In genomic region chr9:2559212-2560152, GRCh38 we compare ENCODE assay signal across 9 cellular contexts.
DNase-seq lines count a peak whose midpoint lies in the region; ATAC-seq and TF ChIP-seq lines count a peak whose summit lies in the region.
"Had no signal": no experiment of that assay in that cellular context is flagged by ENCODE, and none has a peak within 500 bp of the region (broad histone marks: within the 10 kb centered on the region; RNA-seq: fewer than 3 reads in every experiment).

No MANE protein-coding gene starts in this region.

- H3K27ac ChIP-seq in esophagus squamous epithelium = peak overlapping the region in 2 of 4 donors; percentile 52 to 74

- no peaks in the 10 kb centered on the region for H3K27me3 ChIP-seq in esophagus squamous epithelium

- intact Hi-C loops in esophagus squamous epithelium (cut with DNase I) = no loop called here

- WGBS in esophagus squamous epithelium, 2 donors = 54 to 65% methylated on average over 3 to 4 of the region's 5 CpGs

- H3K4me1 ChIP-seq in esophagus squamous epithelium = peaks cover 0 to 17% (median 6%) of the 10 kb centered on the region in 3 donors

- H3K9me3 ChIP-seq in esophagus squamous epithelium = no peaks in the 10 kb centered on the region

- CTCF ChIA-PET in AG04449 (lab: Yijun Ruan, JAX) = no interaction called here

- no peak overlapping the region for H3K4me3 ChIP-seq in AG04449 (ENCODE audit: low read depth, low read length)
- H3K4me3 ChIP-seq in epithelial cell of proximal tubule (ENCODE audit: low read depth, low read length) = no peak overlapping the region
- no peak overlapping the region for H3K4me3 ChIP-seq in esophagus squamous epithelium

- POLR2A ChIA-PET in AG04449 (lab: Yijun Ruan, JAX) = interaction anchor here (0.6 to 1.0 kb wide), 2 partner anchors 96 to 285 kb away, joined by 3 read pairs; partner anchors contain the start of gene PUM3

- H3K36me3 ChIP-seq in esophagus squamous epithelium = no peaks in the 10 kb centered on the region

- DNase-seq in AG04449 (ENCODE audit: low read depth, low spot score) (peak; percentile 83), NCI-H446 (lab: John Stamatoyannopoulos, UW) (peak; percentile 83 to 95), epithelial cell of proximal tubule (ENCODE audit: low read depth) (peak; percentile 53), myocyte (ENCODE audit: low read depth) (peak; percentile 91), esophagus squamous epithelium (lab: John Stamatoyannopoulos, UW) (no peak), COLO668 (lab: John Stamatoyannopoulos, UW; ENCODE audit: unreplicated experiment) (no peak)
- DNase-seq: DMS79 had no signal

- no peak for TF ChIP-seq POLR2A in esophagus squamous epithelium (IDR thresholded peaks at IDR 0.05)

- ATAC-seq in GM21576 (IDR thresholded peaks at IDR 0.05; ENCODE audit: unreplicated experiment) (no peak), HG02642 (IDR thresholded peaks at IDR 0.05; ENCODE audit: poor library complexity, unreplicated experiment) (no peak)

- no peak for TF ChIP-seq CTCF in AG04449 (IDR thresholded peaks at IDR 0.05; ENCODE audit: insufficient read depth, low read length, missing control alignments)
- TF ChIP-seq CTCF in epithelial cell of proximal tubule (conservative IDR thresholded peaks at IDR 0.05; ENCODE audit: low read depth, low read length) = no peak
- TF ChIP-seq CTCF in esophagus squamous epithelium (IDR thresholded peaks at IDR 0.05) = no peak

Comparison
In these comparisons a context has a peak if more than half of its experiments do, and no peak if none do; other contexts are left out.
1. DNase-seq: peak in AG04449 (single experiment), NCI-H446 (2 of 2), epithelial cell of proximal tubule (single experiment) and myocyte (single experiment); none in esophagus squamous epithelium (single experiment) and COLO668 (single experiment).